ENCODE assay signal across 28 cellular contexts in the genomic region with DNA sequence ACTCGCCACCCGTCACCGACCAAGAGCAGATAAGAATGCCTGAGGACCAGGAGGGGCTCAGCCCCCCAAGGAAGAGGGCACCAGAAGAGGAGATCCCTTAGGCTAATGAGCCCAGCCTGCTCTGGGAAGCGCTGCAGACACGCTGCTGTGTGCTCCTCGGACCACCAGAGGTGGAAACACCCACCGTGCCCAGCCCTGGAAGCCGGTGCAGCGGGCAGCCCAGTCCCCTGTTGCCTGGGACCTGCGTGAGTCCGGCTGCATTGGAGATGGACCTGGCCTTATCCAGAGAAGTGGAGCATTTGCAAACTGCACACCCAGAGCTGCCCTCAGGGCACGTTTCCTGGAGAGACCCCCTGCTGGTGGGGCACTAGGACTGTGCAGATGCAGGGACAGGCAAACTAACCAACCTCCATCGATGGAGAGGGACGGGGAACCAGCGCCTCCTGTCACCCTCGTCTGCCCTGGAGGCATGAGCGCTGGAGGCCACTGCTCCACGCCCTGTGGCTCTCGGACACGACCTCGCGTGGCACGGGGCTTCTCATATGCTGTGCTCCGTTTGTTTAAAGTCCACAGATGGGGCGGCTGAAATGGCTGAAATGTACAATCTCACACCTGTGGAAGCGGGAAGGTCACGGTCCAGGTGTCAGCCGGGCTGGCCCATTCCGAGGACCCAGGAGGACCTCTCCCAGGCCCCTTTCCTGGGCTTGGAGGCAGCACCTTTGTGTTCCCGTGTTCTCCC.
DNase-seq lines count a peak whose midpoint lies in the region; ATAC-seq, FAIRE-seq and TF ChIP-seq lines count a peak whose summit lies in the region.
"Had no signal": no experiment of that assay in that cellular context is flagged by ENCODE, and none has a peak within 500 bp of the region (broad histone marks: within the 10 kb centered on the region; RNA-seq: fewer than 3 reads in every experiment).

No MANE protein-coding gene starts in this region.

- SMC1A ChIA-PET in GM12878 (lab: Charles Lee; ENCODE audit: uncharacterized antibody, unreplicated experiment) = no interaction called here

- peak overlapping the region; percentile 80 for H3K27ac Mint-ChIP-seq in activated CD8-positive, alpha-beta T cell treated with anti-CD3 and anti-CD28 coated beads, Interleukin-2, amount 10 ng/mL, durations not matched to agents 7 days and 5 days
- no peak overlapping the region for H3K27ac Mint-ChIP-seq in activated CD8-positive, alpha-beta T cell treated with anti-CD3 and anti-CD28 coated beads for 36 hours
- H3K27ac Mint-ChIP-seq in nephron = peak overlapping the region in 2 of 3 experiments; percentile 53 to 68
- H3K27ac Mint-ChIP-seq: activated naive CD8-positive, alpha-beta T cell; activated T-helper 17 cell treated with anti-CD3 and anti-CD28 coated beads, Interleukin-2, amount 50 U/mL, for 72 hours; dendritic cell treated with granulocyte-macrophage colony-stimulating factor and Interleukin-4, amounts not matched to agents 40 ng/mL and 50 ng/mL, for 4 days had no signal

- in situ Hi-C loops in GM12878 (cut with MboI) = no loop called here

- POLR2A ChIA-PET in activated CD8-positive, alpha-beta T cell treated with anti-CD3 and anti-CD28 coated beads, Interleukin-2, amount 10 ng/mL, durations not matched to agents 7 days and 5 days (lab: Charles Lee) = no interaction called here
- POLR2A ChIA-PET in activated CD8-positive, alpha-beta T cell treated with anti-CD3 and anti-CD28 coated beads for 36 hours (lab: Charles Lee) = no interaction called here
- POLR2A ChIA-PET in GM12878 (lab: Charles Lee) = no interaction called here

- no peaks in the 10 kb centered on the region for H3K79me2 ChIP-seq in GM12878 (ENCODE audit: control insufficient read depth, insufficient read depth, low read length)
- H3K79me2 ChIP-seq: hepatocyte had no signal

- TF ChIP-seq EP300 in GM12878 (IDR thresholded peaks at IDR 0.05; ENCODE audit: borderline replicate concordance in 1 of 2, control insufficient read depth in 1 of 2, low read depth in 2 of 2, low read length in 2 of 2) = no peak

- no peaks in the 10 kb centered on the region for H4K20me1 ChIP-seq in GM12878 (ENCODE audit: control insufficient read depth, insufficient read depth)

- H3K36me3 ChIP-seq in HUES64 (ENCODE audit: insufficient read depth, low read length) (no peaks in the 10 kb centered on the region; the same call in 1 of the 2 replicates), GM12878 (ENCODE audit: control insufficient read depth in 2 of 2, insufficient read depth in 2 of 2, low read length in 1 of 2) (peaks cover 0 to 1% of the 10 kb centered on the region in 2 experiments; a peak in 3 of 4 replicates)

- CTCF ChIA-PET in activated CD8-positive, alpha-beta T cell treated with anti-CD3 and anti-CD28 coated beads, Interleukin-2, amount 10 ng/mL, durations not matched to agents 7 days and 5 days (lab: Charles Lee) = no interaction called here
- CTCF ChIA-PET in activated CD8-positive, alpha-beta T cell treated with anti-CD3 and anti-CD28 coated beads for 36 hours (lab: Charles Lee) = no interaction called here
- CTCF ChIA-PET in GM12878 (lab: Yijun Ruan, JAX) = no interaction called here

- H3K27ac ChIP-seq in HUES64 (ENCODE audit: low read depth, low read length) (peak overlapping the region; percentile 51; the same call in 1 of the 2 replicates), GM12878 (ENCODE audit: control insufficient read depth, insufficient read depth) (no peak overlapping the region)
- H3K27ac ChIP-seq: gastrocnemius medialis, hepatocyte, stomach, tibial artery had no signal

- BruUV-seq in GM12878 (replicated peaks; lab: Mats Ljungman, UMichigan) = TSS peak; percentile 40

- ATAC-seq in activated CD8-positive, alpha-beta T cell treated with anti-CD3 and anti-CD28 coated beads, Interleukin-2, amount 10 ng/mL, durations not matched to agents 7 days and 5 days = no peak
- no peak for ATAC-seq in activated CD8-positive, alpha-beta T cell treated with anti-CD3 and anti-CD28 coated beads for 36 hours
- no peak for ATAC-seq in GM12878
- ATAC-seq: activated T-helper 17 cell treated with anti-CD3 and anti-CD28 coated beads, Interleukin-2, amount 50 U/mL, for 72 hours; gastrocnemius medialis; left cardiac atrium; Panc1 had no signal

- H3K9ac ChIP-seq in HUES64 (ENCODE audit: low read depth, low read length) = no peak overlapping the region
- no peak overlapping the region for H3K9ac ChIP-seq in GM12878 (ENCODE audit: control insufficient read depth, insufficient read depth, low read length)

- no peak overlapping the region for H3K4me2 ChIP-seq in GM12878 (ENCODE audit: control insufficient read depth, insufficient read depth)
- H3K4me2 ChIP-seq: hepatocyte had no signal

- TF ChIP-seq RAD21 in GM12878 (IDR thresholded peaks at IDR 0.05; ENCODE audit: insufficient read depth, low read depth, low read length) = no peak

- H3K4me1 ChIP-seq in HUES64 (ENCODE audit: insufficient read depth, low read length) (peaks cover 9% of the 10 kb centered on the region), GM12878 (ENCODE audit: control insufficient read depth, insufficient read depth, low read length) (peaks cover 22% of the 10 kb centered on the region)

- H3K27me3 ChIP-seq in HUES64 (ENCODE audit: insufficient read depth, low read length) = no peaks in the 10 kb centered on the region
- H3K27me3 ChIP-seq in GM12878 (replicated peaks in 1 of 2; ENCODE audit: control insufficient read depth in 2 of 2, insufficient read depth in 2 of 2, low read length in 1 of 2) = no peaks in the 10 kb centered on the region
- H3K27me3 ChIP-seq: gastrocnemius medialis, hepatocyte, stomach, tibial artery had no signal

- H2AFZ ChIP-seq in GM12878 (ENCODE audit: control insufficient read depth, low read depth, low read length) = no peak overlapping the region
- H2AFZ ChIP-seq: hepatocyte had no signal

- H3K4me3 ChIP-seq in HUES64 (ENCODE audit: low read length) (no peak overlapping the region), GM12878 (no peak overlapping the region)
- H3K4me3 ChIP-seq: gastrocnemius medialis, hepatocyte, stomach, tibial artery had no signal

- no peak for TF ChIP-seq CTCF in activated CD8-positive, alpha-beta T cell treated with anti-CD3 and anti-CD28 coated beads for 36 hours (IDR thresholded peaks at IDR 0.05)
- TF ChIP-seq CTCF in GM12878 (IDR thresholded peaks at IDR 0.05 in 2 of 3, conservative IDR thresholded peaks at IDR 0.05 in 1 of 3; ENCODE audit: control insufficient read depth in 2 of 3, extremely low read depth in 1 of 3, insufficient read depth in 1 of 3, low read depth in 3 of 3, low read length in 3 of 3) = no peak
- TF ChIP-seq CTCF in nephron (IDR thresholded peaks at IDR 0.05; ENCODE audit: unreplicated experiment in 3 of 3) = no peak

- peaks cover 41% of the 10 kb centered on the region for H3K4me1 Mint-ChIP-seq in activated CD8-positive, alpha-beta T cell treated with anti-CD3 and anti-CD28 coated beads, Interleukin-2, amount 10 ng/mL, durations not matched to agents 7 days and 5 days (ENCODE audit: low read depth)
- H3K4me1 Mint-ChIP-seq in activated CD8-positive, alpha-beta T cell treated with anti-CD3 and anti-CD28 coated beads for 36 hours (ENCODE audit: low read depth) = peaks cover 38% of the 10 kb centered on the region
- peaks cover 20% of the 10 kb centered on the region for H3K4me1 Mint-ChIP-seq in nephron
- H3K4me1 Mint-ChIP-seq: activated T-helper 17 cell treated with anti-CD3 and anti-CD28 coated beads, Interleukin-2, amount 50 U/mL, for 72 hours had no signal

- no peak for DNase-seq in activated CD8-positive, alpha-beta T cell treated with anti-CD3 and anti-CD28 coated beads, Interleukin-2, amount 10 ng/mL, durations not matched to agents 7 days and 5 days
- no peak for DNase-seq in activated CD8-positive, alpha-beta T cell treated with anti-CD3 and anti-CD28 coated beads for 36 hours
- DNase-seq in GM12878 (ENCODE audit: low read depth, low spot score) (no peak), Ammon's horn (ENCODE audit: low spot score) (no peak), medulla oblongata (ENCODE audit: extremely low spot score) (no peak), DMS114 treated with DMSO at 0.1 percent for 48 hours (lab: John Stamatoyannopoulos, UW; ENCODE audit: unreplicated experiment) (no peak)
- DNase-seq: 8988T; activated CD4-positive, alpha-beta T cell treated with anti-CD3 and anti-CD28 coated beads, Interleukin-2, amount 50 U/mL, for 4 hours; activated CD8-positive, alpha-beta memory T cell treated with anti-CD3 and anti-CD28 coated beads, Interleukin-2, amount 50 U/mL, for 4 hours; anterior cingulate cortex; central memory CD4-positive, alpha-beta T cell; gastrocnemius medialis; HCEC 1CT; left cardiac atrium; NCI-H187; NCI-H526; occipital lobe; SHP77 treated with DMSO at 0.1 percent for 48 hours; stomach; tibial artery had no signal

- no peak for TF ChIP-seq POLR2A in GM12878 (IDR thresholded peaks at IDR 0.05; ENCODE audit: low read depth, low read length)

- WGBS in HUES64 = 94% methylated on average over 30 of the region's 30 CpGs
- 92% methylated on average over 30 of the region's 30 CpGs for WGBS in GM12878 (ENCODE audit: insufficient coverage, insufficient replicate concordance, low lambda C conversion rate, missing lambda C conversion rate)

- no peaks in the 10 kb centered on the region for H3K27me3 Mint-ChIP-seq in activated CD8-positive, alpha-beta T cell treated with anti-CD3 and anti-CD28 coated beads, Interleukin-2, amount 10 ng/mL, durations not matched to agents 7 days and 5 days (ENCODE audit: low read depth)
- no peaks in the 10 kb centered on the region for H3K27me3 Mint-ChIP-seq in activated CD8-positive, alpha-beta T cell treated with anti-CD3 and anti-CD28 coated beads for 36 hours
- H3K27me3 Mint-ChIP-seq in nephron (ENCODE audit: low read depth) = no peaks in the 10 kb centered on the region
- H3K27me3 Mint-ChIP-seq: activated naive CD8-positive, alpha-beta T cell; activated T-helper 17 cell treated with anti-CD3 and anti-CD28 coated beads, Interleukin-2, amount 50 U/mL, for 72 hours had no signal

- RAD21 ChIA-PET in GM12878 (lab: Charles Lee; ENCODE audit: unreplicated experiment) = no interaction called here

- no peak overlapping the region for H3K4me3 Mint-ChIP-seq in activated CD8-positive, alpha-beta T cell treated with anti-CD3 and anti-CD28 coated beads, Interleukin-2, amount 10 ng/mL, durations not matched to agents 7 days and 5 days
- no peak overlapping the region for H3K4me3 Mint-ChIP-seq in activated CD8-positive, alpha-beta T cell treated with anti-CD3 and anti-CD28 coated beads for 36 hours
- no peak overlapping the region for H3K4me3 Mint-ChIP-seq in nephron
- H3K4me3 Mint-ChIP-seq: activated naive CD8-positive, alpha-beta T cell; activated T-helper 17 cell treated with anti-CD3 and anti-CD28 coated beads, Interleukin-2, amount 50 U/mL, for 72 hours; dendritic cell treated with granulocyte-macrophage colony-stimulating factor and Interleukin-4, amounts not matched to agents 40 ng/mL and 50 ng/mL, for 4 days had no signal

- no peaks in the 10 kb centered on the region for H3K9me3 Mint-ChIP-seq in activated CD8-positive, alpha-beta T cell treated with anti-CD3 and anti-CD28 coated beads, Interleukin-2, amount 10 ng/mL, durations not matched to agents 7 days and 5 days (ENCODE audit: insufficient read depth)
- H3K9me3 Mint-ChIP-seq in activated CD8-positive, alpha-beta T cell treated with anti-CD3 and anti-CD28 coated beads for 36 hours = no peaks in the 10 kb centered on the region
- H3K9me3 Mint-ChIP-seq in nephron = no peaks in the 10 kb centered on the region
- H3K9me3 Mint-ChIP-seq: activated T-helper 17 cell treated with anti-CD3 and anti-CD28 coated beads, Interleukin-2, amount 50 U/mL, for 72 hours; dendritic cell treated with granulocyte-macrophage colony-stimulating factor and Interleukin-4, amounts not matched to agents 40 ng/mL and 50 ng/mL, for 4 days had no signal

- intact Hi-C loops in activated CD8-positive, alpha-beta T cell treated with anti-CD3 and anti-CD28 coated beads for 36 hours (cut with micrococcal nuclease) = no loop called here
- intact Hi-C loops in GM12878 (cut with micrococcal nuclease; ENCODE audit: unreplicated experiment) = no loop called here

- no peaks in the 10 kb centered on the region for H3K9me3 ChIP-seq in HUES64 (ENCODE audit: insufficient read depth, low read depth, low read length)
- H3K9me3 ChIP-seq in GM12878 (replicated peaks; ENCODE audit: control insufficient read depth, insufficient read depth, low read length) = no peaks in the 10 kb centered on the region
- H3K9me3 ChIP-seq: gastrocnemius medialis, stomach, tibial artery had no signal

- H3K36me3 Mint-ChIP-seq in activated CD8-positive, alpha-beta T cell treated with anti-CD3 and anti-CD28 coated beads, Interleukin-2, amount 10 ng/mL, durations not matched to agents 7 days and 5 days (ENCODE audit: low read depth) = peaks cover 5% of the 10 kb centered on the region
- H3K36me3 Mint-ChIP-seq in activated CD8-positive, alpha-beta T cell treated with anti-CD3 and anti-CD28 coated beads for 36 hours (ENCODE audit: low read depth) = no peaks in the 10 kb centered on the region
- peaks cover 27% of the 10 kb centered on the region for H3K36me3 Mint-ChIP-seq in nephron (ENCODE audit: low read depth)

- no peak for FAIRE-seq in GM12878 (lab: Jason Lieb, UNC)
- FAIRE-seq: GM18507 had no signal
